Comparison of ENCODE assay signal across 8 cellular contexts in the genomic region with DNA sequence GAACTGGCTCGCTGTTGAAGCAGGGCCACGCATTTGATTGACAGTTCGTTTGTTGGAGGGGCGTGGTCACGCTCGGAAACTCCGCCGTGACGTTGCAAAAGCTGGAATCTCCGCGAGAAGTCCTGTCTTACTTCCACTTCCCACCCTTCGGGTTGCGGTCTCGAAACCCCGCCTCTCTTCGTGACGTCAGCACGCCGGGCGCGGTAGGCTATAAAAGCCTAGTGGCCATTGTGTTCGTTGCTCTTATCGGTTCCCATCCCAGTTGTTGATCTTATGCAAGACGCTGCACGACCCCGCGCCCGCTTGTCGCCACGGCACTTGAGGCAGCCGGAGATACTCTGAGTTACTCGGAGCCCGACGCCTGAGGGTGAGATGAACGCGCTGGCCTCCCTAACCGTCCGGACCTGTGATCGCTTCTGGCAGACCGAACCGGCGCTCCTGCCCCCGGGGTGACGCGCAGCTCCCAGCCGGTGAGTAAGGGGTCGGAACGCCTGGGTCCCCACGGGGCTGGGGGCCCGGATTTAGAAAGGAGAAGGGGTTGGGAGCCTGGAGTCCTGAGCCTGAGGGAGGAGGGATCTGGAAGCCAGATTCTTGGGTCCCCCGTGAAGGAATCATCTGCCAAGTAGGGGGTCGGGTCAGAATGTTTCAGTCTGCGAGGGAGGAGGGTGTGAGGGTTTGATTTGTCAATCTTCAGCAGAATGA. TPM values are rescaled to one million over a fixed set of nuclear protein-coding genes. Genes with fewer than 3 reads are reported as not detected.
A peak's percentile ranks its signal among the peaks of the same experiment; 100 is the strongest.
DNase-seq lines count a peak whose midpoint lies in the region; ATAC-seq, FAIRE-seq and TF ChIP-seq lines count a peak whose summit lies in the region.

A gene (plus strand): TSS at position 240 of the 702 bp plus-strand sequence. CDS start 813 bp downstream, outside the sequence.

- DNase-seq in AML-193 (lab: John Stamatoyannopoulos, UW) (peak; percentile 95 to 96), GM19239 (ENCODE audit: insufficient read length, low spot score) (peak; percentile 85), HTR-8/SVneo (ENCODE audit: insufficient read length, low spot score) (peak; percentile 96), NOMO-1 treated with DMSO at 0.1 percent for 48 hours (lab: John Stamatoyannopoulos, UW; ENCODE audit: unreplicated experiment) (peak; percentile 95), lower lobe of right lung (peak; percentile 97)
- peak; percentile 99 for DNase-seq in effector CD8-positive, alpha-beta T cell (lab: John Stamatoyannopoulos, UW)
- DNase-seq in stimulated activated CD4-positive, alpha-beta T cell treated with anti-CD3 and anti-CD28 coated beads, TNF-alpha, amount 100 ng/mL, for 1 hour (ENCODE audit: low read depth in 3 of 3, low spot score in 1 of 3): peak; percentile 92 to 99 (median 99)

- no peaks in the 10 kb centered on the region for H3K9me3 ChIP-seq in lower lobe of right lung

- POLR2A ChIA-PET in activated CD8-positive, alpha-beta memory T cell treated with anti-CD3 and anti-CD28 coated beads for 36 hours (lab: Charles Lee): interaction anchor here (0.6 to 1.5 kb wide), 9 partner anchors 9 to 120 kb away, joined by 3 to 7 read pairs (median 3); a partner anchor contains a TSS

- peak; percentile 15 for TF ChIP-seq CTCF in lower lobe of right lung (IDR thresholded peaks at IDR 0.05)

- CTCF ChIA-PET in activated CD8-positive, alpha-beta memory T cell treated with anti-CD3 and anti-CD28 coated beads for 36 hours (lab: Charles Lee): interaction anchor here (1.2 kb wide), 1 partner anchor 84 kb away, joined by 4 read pairs; no protein-coding TSS in a partner anchor

- peaks cover 42% of the 10 kb centered on the region for H3K36me3 ChIP-seq in lower lobe of right lung

- H3K4me3 ChIP-seq in lower lobe of right lung: peak within 1 kb of the TSS; percentile 79

- peaks cover 61% of the 10 kb centered on the region for H3K4me1 ChIP-seq in lower lobe of right lung

- H3K27ac ChIP-seq in lower lobe of right lung: peak within 1 kb of the TSS; percentile 100

- H3K27me3 ChIP-seq in lower lobe of right lung (ENCODE audit: low read depth): no peaks in the 10 kb centered on the region

- intact Hi-C loops in lower lobe of right lung (cut with DNase I): no loop called here

- ATAC-seq in lower lobe of right lung: peak; percentile 75 to 82

- FAIRE-seq in GM19239 (lab: Jason Lieb, UNC) (peak; percentile 97), HTR-8/SVneo (lab: Jason Lieb, UNC) (peak; percentile 80)

RNA-seq across cellular contexts. Expression of the gene that starts here (rescaled TPM):
- total RNA-seq in activated CD8-positive, alpha-beta memory T cell treated with anti-CD3 and anti-CD28 coated beads for 36 hours: 10 to 100 TPM; 31.4 to 31.9 TPM
- 80.4 TPM for total RNA-seq in lower lobe of right lung

Comparison
In these comparisons a context has a peak if more than half of its experiments do, and no peak if none do; other contexts are left out.
1. Peak in every context shown above with its lines: DNase-seq, ATAC-seq, H3K4me3 ChIP-seq and H3K27ac ChIP-seq.